Comparison of ENCODE assay signal across 2 cellular contexts in the genomic region with DNA sequence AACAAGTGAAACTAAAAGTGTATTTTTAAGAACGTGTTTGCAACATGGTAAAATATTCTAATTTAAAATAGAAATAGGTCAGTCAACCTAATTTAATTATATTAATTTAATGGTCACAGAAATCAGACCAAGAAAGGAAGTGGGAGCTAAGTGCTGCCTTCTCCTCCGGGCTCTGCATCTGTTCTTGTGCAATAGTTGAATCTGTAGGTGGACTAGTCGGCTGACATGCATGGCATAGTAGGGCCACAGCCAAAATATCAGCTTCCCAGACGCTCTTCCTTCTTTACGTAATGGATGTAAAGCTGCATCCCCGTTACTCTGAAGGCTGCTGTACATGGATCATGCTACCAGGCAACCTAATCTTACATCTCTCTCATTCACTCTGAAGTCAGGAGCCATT.
TF ChIP-seq lines count a peak whose summit lies in the region.

No MANE protein-coding gene starts in this region.

TF ChIP-seq in SK-N-SH, 30 proteins besides CTCF, POLR2A, EP300 and RAD21 (continued from another document):
- no peak for TF ChIP-seq FOXJ3 (CRISPR knock-in tag; IDR thresholded peaks at IDR 0.05)
- TF ChIP-seq, protein P1, sequence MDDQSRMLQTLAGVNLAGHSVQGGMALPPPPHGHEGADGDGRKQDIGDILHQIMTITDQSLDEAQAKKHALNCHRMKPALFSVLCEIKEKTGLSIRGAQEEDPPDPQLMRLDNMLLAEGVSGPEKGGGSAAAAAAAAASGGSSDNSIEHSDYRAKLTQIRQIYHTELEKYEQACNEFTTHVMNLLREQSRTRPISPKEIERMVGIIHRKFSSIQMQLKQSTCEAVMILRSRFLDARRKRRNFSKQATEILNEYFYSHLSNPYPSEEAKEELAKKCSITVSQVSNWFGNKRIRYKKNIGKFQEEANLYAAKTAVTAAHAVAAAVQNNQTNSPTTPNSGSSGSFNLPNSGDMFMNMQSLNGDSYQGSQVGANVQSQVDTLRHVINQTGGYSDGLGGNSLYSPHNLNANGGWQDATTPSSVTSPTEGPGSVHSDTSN (IDR thresholded peaks at IDR 0.05), result no peak
- no peak for TF ChIP-seq JUND (IDR thresholded peaks at IDR 0.05)
- TF ChIP-seq TCF12 (IDR thresholded peaks at IDR 0.05), result no peak
- TF ChIP-seq, protein P2, sequence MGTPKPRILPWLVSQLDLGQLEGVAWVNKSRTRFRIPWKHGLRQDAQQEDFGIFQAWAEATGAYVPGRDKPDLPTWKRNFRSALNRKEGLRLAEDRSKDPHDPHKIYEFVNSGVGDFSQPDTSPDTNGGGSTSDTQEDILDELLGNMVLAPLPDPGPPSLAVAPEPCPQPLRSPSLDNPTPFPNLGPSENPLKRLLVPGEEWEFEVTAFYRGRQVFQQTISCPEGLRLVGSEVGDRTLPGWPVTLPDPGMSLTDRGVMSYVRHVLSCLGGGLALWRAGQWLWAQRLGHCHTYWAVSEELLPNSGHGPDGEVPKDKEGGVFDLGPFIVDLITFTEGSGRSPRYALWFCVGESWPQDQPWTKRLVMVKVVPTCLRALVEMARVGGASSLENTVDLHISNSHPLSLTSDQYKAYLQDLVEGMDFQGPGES (IDR thresholded peaks at IDR 0.05; ENCODE audit: low read depth, low read length), result no peak
- no peak for TF ChIP-seq MXI1 (IDR thresholded peaks at IDR 0.05; ENCODE audit: low read depth, low read length)
- TF ChIP-seq SIN3A (IDR thresholded peaks at IDR 0.05; ENCODE audit: borderline replicate concordance, low read depth, low read length), result no peak

TF ChIP-seq in SK-N-SH treated with all-trans-retinoic acid at 6 μM for 48 hours, 23 proteins besides CTCF, POLR2A, EP300 and RAD21 (continued from another document):
- TF ChIP-seq, protein P3, sequence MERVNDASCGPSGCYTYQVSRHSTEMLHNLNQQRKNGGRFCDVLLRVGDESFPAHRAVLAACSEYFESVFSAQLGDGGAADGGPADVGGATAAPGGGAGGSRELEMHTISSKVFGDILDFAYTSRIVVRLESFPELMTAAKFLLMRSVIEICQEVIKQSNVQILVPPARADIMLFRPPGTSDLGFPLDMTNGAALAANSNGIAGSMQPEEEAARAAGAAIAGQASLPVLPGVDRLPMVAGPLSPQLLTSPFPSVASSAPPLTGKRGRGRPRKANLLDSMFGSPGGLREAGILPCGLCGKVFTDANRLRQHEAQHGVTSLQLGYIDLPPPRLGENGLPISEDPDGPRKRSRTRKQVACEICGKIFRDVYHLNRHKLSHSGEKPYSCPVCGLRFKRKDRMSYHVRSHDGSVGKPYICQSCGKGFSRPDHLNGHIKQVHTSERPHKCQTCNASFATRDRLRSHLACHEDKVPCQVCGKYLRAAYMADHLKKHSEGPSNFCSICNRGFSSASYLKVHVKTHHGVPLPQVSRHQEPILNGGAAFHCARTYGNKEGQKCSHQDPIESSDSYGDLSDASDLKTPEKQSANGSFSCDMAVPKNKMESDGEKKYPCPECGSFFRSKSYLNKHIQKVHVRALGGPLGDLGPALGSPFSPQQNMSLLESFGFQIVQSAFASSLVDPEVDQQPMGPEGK (CRISPR knock-in tag; IDR thresholded peaks at IDR 0.05; ENCODE audit: borderline replicate concordance), result no peak
- TF ChIP-seq OSR1 (CRISPR knock-in tag; IDR thresholded peaks at IDR 0.05) (no peak), ZC3H10 (CRISPR knock-in tag; IDR thresholded peaks at IDR 0.05) (no peak), CSDC2 (CRISPR knock-in tag; IDR thresholded peaks at IDR 0.05) (no peak), ISL1 (CRISPR knock-in tag; IDR thresholded peaks at IDR 0.05) (no peak), GLIS3 (CRISPR knock-in tag; IDR thresholded peaks at IDR 0.05) (no peak), ZNF565 (CRISPR knock-in tag; conservative IDR thresholded peaks at IDR 0.05; ENCODE audit: low read depth) (no peak)
- TF ChIP-seq, protein P4, sequence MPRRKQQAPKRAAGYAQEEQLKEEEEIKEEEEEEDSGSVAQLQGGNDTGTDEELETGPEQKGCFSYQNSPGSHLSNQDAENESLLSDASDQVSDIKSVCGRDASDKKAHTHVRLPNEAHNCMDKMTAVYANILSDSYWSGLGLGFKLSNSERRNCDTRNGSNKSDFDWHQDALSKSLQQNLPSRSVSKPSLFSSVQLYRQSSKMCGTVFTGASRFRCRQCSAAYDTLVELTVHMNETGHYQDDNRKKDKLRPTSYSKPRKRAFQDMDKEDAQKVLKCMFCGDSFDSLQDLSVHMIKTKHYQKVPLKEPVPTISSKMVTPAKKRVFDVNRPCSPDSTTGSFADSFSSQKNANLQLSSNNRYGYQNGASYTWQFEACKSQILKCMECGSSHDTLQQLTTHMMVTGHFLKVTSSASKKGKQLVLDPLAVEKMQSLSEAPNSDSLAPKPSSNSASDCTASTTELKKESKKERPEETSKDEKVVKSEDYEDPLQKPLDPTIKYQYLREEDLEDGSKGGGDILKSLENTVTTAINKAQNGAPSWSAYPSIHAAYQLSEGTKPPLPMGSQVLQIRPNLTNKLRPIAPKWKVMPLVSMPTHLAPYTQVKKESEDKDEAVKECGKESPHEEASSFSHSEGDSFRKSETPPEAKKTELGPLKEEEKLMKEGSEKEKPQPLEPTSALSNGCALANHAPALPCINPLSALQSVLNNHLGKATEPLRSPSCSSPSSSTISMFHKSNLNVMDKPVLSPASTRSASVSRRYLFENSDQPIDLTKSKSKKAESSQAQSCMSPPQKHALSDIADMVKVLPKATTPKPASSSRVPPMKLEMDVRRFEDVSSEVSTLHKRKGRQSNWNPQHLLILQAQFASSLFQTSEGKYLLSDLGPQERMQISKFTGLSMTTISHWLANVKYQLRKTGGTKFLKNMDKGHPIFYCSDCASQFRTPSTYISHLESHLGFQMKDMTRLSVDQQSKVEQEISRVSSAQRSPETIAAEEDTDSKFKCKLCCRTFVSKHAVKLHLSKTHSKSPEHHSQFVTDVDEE (CRISPR knock-in tag; IDR thresholded peaks at IDR 0.05), result no peak
- TF ChIP-seq, protein P5, sequence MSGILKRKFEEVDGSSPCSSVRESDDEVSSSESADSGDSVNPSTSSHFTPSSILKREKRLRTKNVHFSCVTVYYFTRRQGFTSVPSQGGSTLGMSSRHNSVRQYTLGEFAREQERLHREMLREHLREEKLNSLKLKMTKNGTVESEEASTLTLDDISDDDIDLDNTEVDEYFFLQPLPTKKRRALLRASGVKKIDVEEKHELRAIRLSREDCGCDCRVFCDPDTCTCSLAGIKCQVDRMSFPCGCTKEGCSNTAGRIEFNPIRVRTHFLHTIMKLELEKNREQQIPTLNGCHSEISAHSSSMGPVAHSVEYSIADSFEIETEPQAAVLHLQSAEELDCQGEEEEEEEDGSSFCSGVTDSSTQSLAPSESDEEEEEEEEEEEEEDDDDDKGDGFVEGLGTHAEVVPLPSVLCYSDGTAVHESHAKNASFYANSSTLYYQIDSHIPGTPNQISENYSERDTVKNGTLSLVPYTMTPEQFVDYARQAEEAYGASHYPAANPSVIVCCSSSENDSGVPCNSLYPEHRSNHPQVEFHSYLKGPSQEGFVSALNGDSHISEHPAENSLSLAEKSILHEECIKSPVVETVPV (CRISPR knock-in tag; IDR thresholded peaks at IDR 0.05), result no peak
